8 cellular contexts compared by ENCODE assay signal in the genomic region with DNA sequence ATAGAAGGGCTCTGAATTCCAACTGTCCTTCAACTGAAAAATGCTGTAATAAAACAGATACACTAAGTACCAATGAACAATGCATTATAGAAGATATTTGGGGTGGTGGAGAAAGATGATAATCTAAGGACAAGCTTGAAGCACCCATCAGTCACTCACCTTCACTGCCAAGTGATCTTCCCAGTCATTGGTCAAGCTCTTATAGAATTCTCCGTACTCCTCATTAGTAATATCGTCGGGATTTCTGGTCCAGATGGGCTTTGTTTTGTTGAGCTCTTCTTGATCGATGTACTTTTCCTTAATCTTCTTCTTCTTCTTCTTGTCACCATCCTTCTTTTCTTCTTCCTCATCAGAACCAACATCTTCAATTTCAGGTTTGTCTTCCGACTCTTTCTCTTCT. TPM values are rescaled to one million over a fixed set of nuclear protein-coding genes. Genes with fewer than 3 reads are reported as not detected.
DNase-seq lines count a peak whose midpoint lies in the region; ATAC-seq and TF ChIP-seq lines count a peak whose summit lies in the region.
"Not testable (repeated sequence)": the region's sequence is repeated elsewhere in the genome, so short reads cannot be mapped to it uniquely, and the experiment has no call there.

No MANE protein-coding gene starts in this region.

- POLR2A ChIA-PET in CD8-positive, alpha-beta T cell (lab: Charles Lee) = interaction anchor here (1.6 kb wide), 1 partner anchor 10 kb away, joined by 3 read pairs; no protein-coding TSS in a partner anchor

- H3K4me1 ChIP-seq in CD8-positive, alpha-beta T cell (ENCODE audit: insufficient read depth, low read length) = peaks cover 56% of the 10 kb centered on the region
- H3K4me1 ChIP-seq in HUES6 (ENCODE audit: control insufficient read depth, insufficient read depth, low read length) (peaks cover 24% of the 10 kb centered on the region), SJSA1 (replicated peaks) (peaks cover 35% of the 10 kb centered on the region)
- H3K4me1 ChIP-seq in iPS-15b (ENCODE audit: control insufficient read depth, insufficient read depth, low read length) = not testable (repeated sequence)

- peak overlapping the region; percentile 99 for H3K27ac Mint-ChIP-seq in CD8-positive, alpha-beta T cell
- peak overlapping the region; percentile 83 for H3K27ac Mint-ChIP-seq in central memory CD8-positive, alpha-beta T cell (ENCODE audit: low read depth)
- peak overlapping the region; percentile 37 to 95 for H3K27ac Mint-ChIP-seq in natural killer cell
- peak overlapping the region; percentile 88 for H3K27ac Mint-ChIP-seq in stimulated activated naive CD8-positive, alpha-beta T cell treated with anti-CD3 and anti-CD28 coated beads, Interleukin-15, amount 100 ng/mL, for 72 hours

- DNase-seq in CD8-positive, alpha-beta T cell; SJSA1 (ENCODE audit: low read depth in 1 of 2, low spot score in 2 of 2); activated T-cell treated with anti-CD3 and anti-CD28 coated beads, Interleukin-2, amount 50 U/mL, for 4 hours; central memory CD8-positive, alpha-beta T cell (ENCODE audit: low spot score in 2 of 2); natural killer cell; stimulated activated naive CD8-positive, alpha-beta T cell treated with anti-CD3 and anti-CD28 coated beads, Interleukin-15, amount 100 ng/mL, for 72 hours: not testable (repeated sequence)

- TF ChIP-seq CTCF in CD8-positive, alpha-beta T cell (IDR thresholded peaks at IDR 0.05); natural killer cell (IDR thresholded peaks at IDR 0.05): not testable (repeated sequence)

- H3K9ac ChIP-seq in HUES6 (ENCODE audit: low read length); iPS-15b (ENCODE audit: low read depth, low read length): not testable (repeated sequence)

- CTCF ChIA-PET in CD8-positive, alpha-beta T cell (lab: Charles Lee) = interaction anchor here (1.5 to 4.3 kb wide), 2 partner anchors 12 to 16 kb away, joined by 3 to 24 read pairs; no protein-coding TSS in a partner anchor

- not testable (repeated sequence) for H3K27me3 Mint-ChIP-seq in CD8-positive, alpha-beta T cell (ENCODE audit: low read depth); activated T-cell treated with anti-CD3 and anti-CD28 coated beads, Interleukin-2, amount 50 U/mL, for 4 hours (ENCODE audit: low read depth); central memory CD8-positive, alpha-beta T cell; natural killer cell (ENCODE audit: low read depth in 2 of 2); stimulated activated naive CD8-positive, alpha-beta T cell treated with anti-CD3 and anti-CD28 coated beads, Interleukin-15, amount 100 ng/mL, for 72 hours

- peak overlapping the region; percentile 97 for H3K4me3 Mint-ChIP-seq in CD8-positive, alpha-beta T cell
- H3K4me3 Mint-ChIP-seq in activated T-cell treated with anti-CD3 and anti-CD28 coated beads, Interleukin-2, amount 50 U/mL, for 4 hours = peak overlapping the region; percentile 99
- H3K4me3 Mint-ChIP-seq in central memory CD8-positive, alpha-beta T cell = peak overlapping the region; percentile 92
- peak overlapping the region; percentile 95 for H3K4me3 Mint-ChIP-seq in natural killer cell
- peak overlapping the region; percentile 68 to 93 for H3K4me3 Mint-ChIP-seq in stimulated activated naive CD8-positive, alpha-beta T cell treated with anti-CD3 and anti-CD28 coated beads, Interleukin-15, amount 100 ng/mL, for 72 hours

- not testable (repeated sequence) for H3K9me3 ChIP-seq in CD8-positive, alpha-beta T cell (ENCODE audit: low read length); HUES6 (ENCODE audit: control insufficient read depth, insufficient read depth, low read depth, low read length); SJSA1 (replicated peaks); iPS-15b (ENCODE audit: control insufficient read depth, insufficient read depth, low read length)

- not testable (repeated sequence) for H3K4me3 ChIP-seq in CD8-positive, alpha-beta T cell (ENCODE audit: low read depth, low read length)
- H3K4me3 ChIP-seq in HUES6 (ENCODE audit: low read depth, low read length) (peak overlapping the region; percentile 73; the same call in 1 of the 2 replicates), SJSA1 (peak overlapping the region; percentile 9; the same call in 1 of the 2 replicates), iPS-15b (ENCODE audit: low read depth, low read length) (peak overlapping the region; percentile 88)

- H3K9me3 Mint-ChIP-seq in CD8-positive, alpha-beta T cell; activated T-cell treated with anti-CD3 and anti-CD28 coated beads, Interleukin-2, amount 50 U/mL, for 4 hours; central memory CD8-positive, alpha-beta T cell; natural killer cell; stimulated activated naive CD8-positive, alpha-beta T cell treated with anti-CD3 and anti-CD28 coated beads, Interleukin-15, amount 100 ng/mL, for 72 hours: not testable (repeated sequence)

- H3K36me3 Mint-ChIP-seq in CD8-positive, alpha-beta T cell = peaks cover 68% of the 10 kb centered on the region
- peaks cover 66% of the 10 kb centered on the region for H3K36me3 Mint-ChIP-seq in activated T-cell treated with anti-CD3 and anti-CD28 coated beads, Interleukin-2, amount 50 U/mL, for 4 hours (ENCODE audit: insufficient read depth)
- peaks cover 84% of the 10 kb centered on the region for H3K36me3 Mint-ChIP-seq in central memory CD8-positive, alpha-beta T cell (ENCODE audit: insufficient read depth)
- peaks cover 27% of the 10 kb centered on the region for H3K36me3 Mint-ChIP-seq in natural killer cell

- H3K27ac ChIP-seq in CD8-positive, alpha-beta T cell (ENCODE audit: low read depth, low read length); HUES6 (ENCODE audit: low read depth, low read length); SJSA1: not testable (repeated sequence)

- not testable (repeated sequence) for H3K27me3 ChIP-seq in CD8-positive, alpha-beta T cell (ENCODE audit: insufficient read depth, low read length); HUES6 (ENCODE audit: control insufficient read depth, insufficient read depth, low read length); SJSA1 (replicated peaks); iPS-15b (ENCODE audit: control insufficient read depth, insufficient read depth, low read length)

- intact Hi-C loops in CD8-positive, alpha-beta T cell (cut with DNase I, micrococcal nuclease) = loop anchor here (5.0 to 10.0 kb wide), 2 partner anchors 62 to 1840 kb away; no protein-coding TSS in a partner anchor
- intact Hi-C loops in natural killer cell (cut with micrococcal nuclease) = loop anchor here (10.0 kb wide), 1 partner anchor 260 kb away; no protein-coding TSS in a partner anchor

- ATAC-seq in CD8-positive, alpha-beta T cell; activated T-cell treated with anti-CD3 and anti-CD28 coated beads, Interleukin-2, amount 50 U/mL, for 4 hours; central memory CD8-positive, alpha-beta T cell (replicated peaks; ENCODE audit: extremely low read depth, poor library complexity, severe bottlenecking); natural killer cell; stimulated activated naive CD8-positive, alpha-beta T cell treated with anti-CD3 and anti-CD28 coated beads, Interleukin-15, amount 100 ng/mL, for 72 hours: not testable (repeated sequence)

- peaks cover 45% of the 10 kb centered on the region for H3K36me3 ChIP-seq in CD8-positive, alpha-beta T cell (ENCODE audit: insufficient read depth, low read length)
- H3K36me3 ChIP-seq in HUES6 (ENCODE audit: control insufficient read depth, insufficient read depth, low read length) (peaks cover 66% of the 10 kb centered on the region), SJSA1 (peaks cover 73% of the 10 kb centered on the region), iPS-15b (ENCODE audit: control insufficient read depth, insufficient read depth, low read length) (peaks cover 59% of the 10 kb centered on the region)

- H3K4me1 Mint-ChIP-seq in CD8-positive, alpha-beta T cell (ENCODE audit: low read depth) = peaks cover 71% of the 10 kb centered on the region
- H3K4me1 Mint-ChIP-seq in activated T-cell treated with anti-CD3 and anti-CD28 coated beads, Interleukin-2, amount 50 U/mL, for 4 hours (ENCODE audit: low read depth) = peaks cover 63% of the 10 kb centered on the region
- H3K4me1 Mint-ChIP-seq in central memory CD8-positive, alpha-beta T cell = peaks cover 69% of the 10 kb centered on the region
- H3K4me1 Mint-ChIP-seq in natural killer cell = peaks cover 57 to 64% of the 10 kb centered on the region in 2 donors
- H3K4me1 Mint-ChIP-seq in stimulated activated naive CD8-positive, alpha-beta T cell treated with anti-CD3 and anti-CD28 coated beads, Interleukin-15, amount 100 ng/mL, for 72 hours = peaks cover 76% of the 10 kb centered on the region

RNA-seq across cellular contexts. Expression of gene HSP90AA1, which starts 2.3 kb away (rescaled TPM):
- total RNA-seq in CD8-positive, alpha-beta T cell = 100 to 1,000 TPM; 532 to 539 TPM
- total RNA-seq in SJSA1 (2014; rRNA removed; shearing (Covaris generic)) = 367 and 670 TPM in 2 replicates
- total RNA-seq in activated T-cell treated with anti-CD3 and anti-CD28 coated beads, Interleukin-2, amount 50 U/mL, for 4 hours = 1,000 to 10,000 TPM; 1,385 to 1,509 (median 1,444) TPM
- total RNA-seq in natural killer cell = 100 to 1,000 TPM; 470 to 665 (median 663) TPM

RNA-seq across cellular contexts. Expression of gene WDR20, which starts 55.2 kb away (rescaled TPM):
- 10 to 100 TPM; 40.8 to 46.3 TPM for total RNA-seq in CD8-positive, alpha-beta T cell
- total RNA-seq in SJSA1 (2014; rRNA removed; shearing (Covaris generic)) = 14.6 and 19.3 TPM in 2 replicates
- 10 to 100 TPM; 28.7 to 33.9 (median 29.9) TPM for total RNA-seq in activated T-cell treated with anti-CD3 and anti-CD28 coated beads, Interleukin-2, amount 50 U/mL, for 4 hours
- total RNA-seq in natural killer cell = 10 to 100 TPM; 55.5 to 66.7 (median 62.2) TPM
